In the genomic region with DNA sequence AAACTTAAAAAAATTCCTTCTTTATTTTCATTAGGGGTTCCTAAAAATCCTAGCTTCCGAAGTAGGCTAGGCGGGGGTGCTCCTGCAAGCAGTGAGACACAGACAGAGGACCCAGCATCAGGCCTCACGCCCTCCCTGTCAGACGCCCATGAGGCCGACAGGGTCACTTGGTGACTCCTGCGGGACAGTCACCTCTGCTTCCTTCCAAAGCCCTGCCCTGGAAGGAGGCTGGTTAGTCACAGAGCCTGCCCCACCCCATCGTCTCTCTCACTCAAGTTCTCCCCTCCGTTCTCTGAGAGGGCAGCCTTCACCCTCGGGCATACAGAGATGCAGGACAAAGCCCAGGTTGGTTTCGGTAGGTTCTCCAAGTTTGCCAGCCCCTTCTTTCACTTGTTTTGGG, we compare ENCODE assay signal across 9 cellular contexts. TPM values are rescaled to one million over a fixed set of nuclear protein-coding genes. Genes with fewer than 3 reads are reported as not detected.
DNase-seq lines count a peak whose midpoint lies in the region; ATAC-seq and TF ChIP-seq lines count a peak whose summit lies in the region.
"Had no signal": no experiment of that assay in that cellular context is flagged by ENCODE, and none has a peak within 500 bp of the region (broad histone marks: within the 10 kb centered on the region; RNA-seq: fewer than 3 reads in every experiment).

No MANE protein-coding gene starts in this region.

- H3K4me1 ChIP-seq in PC-9 (replicated peaks; ENCODE audit: insufficient read depth) (peaks cover 55% of the 10 kb centered on the region), gastrocnemius medialis (peaks cover 20 to 51% of the 10 kb centered on the region in 2 donors)

- H3F3A ChIP-seq in PC-9 (ENCODE audit: insufficient read depth, low read depth): peaks cover 22% of the 10 kb centered on the region

- no peak overlapping the region for H3K4me3 ChIP-seq in PC-9
- H3K4me3 ChIP-seq in epithelial cell of esophagus (ENCODE audit: low read length): no peak overlapping the region
- no peak overlapping the region for H3K4me3 ChIP-seq in gastrocnemius medialis
- no peak overlapping the region for H3K4me3 ChIP-seq in WERI-Rb-1 (ENCODE audit: low read depth, low read length)

- no peaks in the 10 kb centered on the region for H3K79me2 ChIP-seq in PC-9 (ENCODE audit: low read depth)

- H2AFZ ChIP-seq in PC-9: no peak overlapping the region

- in situ Hi-C loops in Caki2 (cut with HindIII; ENCODE audit: low pct_unique_long_range_greater_than_20kb, low sequenced_read_pairs) (no loop called here), gastrocnemius medialis (cut with MboI; ENCODE audit: low sequenced_read_pairs in 4 of 4) (no loop called here)

- no peaks in the 10 kb centered on the region for H3K9me3 ChIP-seq in PC-9 (ENCODE audit: insufficient read depth, low read depth)
- H3K9me3 ChIP-seq in gastrocnemius medialis: no peaks in the 10 kb centered on the region
- H3K9me3 ChIP-seq in WERI-Rb-1 (ENCODE audit: severe bottlenecking): no peaks in the 10 kb centered on the region

- CTCF ChIA-PET in PC-9 (lab: Charles Lee): interaction anchor here (0.6 kb wide), 1 partner anchor 119 kb away, joined by 4 read pairs; no protein-coding TSS in a partner anchor

- no peak for ATAC-seq in gastrocnemius medialis
- ATAC-seq in GM21786 (IDR thresholded peaks at IDR 0.05; ENCODE audit: unreplicated experiment): no peak
- no peak for ATAC-seq in sciatic nerve
- no peak for ATAC-seq in GM19452 (IDR thresholded peaks at IDR 0.05; ENCODE audit: unreplicated experiment)

- TF ChIP-seq CTCF in PC-9 (conservative IDR thresholded peaks at IDR 0.05) (no peak), epithelial cell of esophagus (IDR thresholded peaks at IDR 0.05; ENCODE audit: insufficient read depth, low read depth, low read length, missing control alignments) (no peak), gastrocnemius medialis (IDR thresholded peaks at IDR 0.05 in 4 of 5, conservative IDR thresholded peaks at IDR 0.05 in 1 of 5) (no peak), WERI-Rb-1 (IDR thresholded peaks at IDR 0.05; ENCODE audit: low read depth, low read length) (no peak)

- peak overlapping the region; percentile 34 for H3K4me2 ChIP-seq in PC-9

- H3K36me3 ChIP-seq in PC-9 (ENCODE audit: low read depth): no peaks in the 10 kb centered on the region
- H3K36me3 ChIP-seq in gastrocnemius medialis: no peaks in the 10 kb centered on the region
- H3K36me3 ChIP-seq in WERI-Rb-1: no peaks in the 10 kb centered on the region

- H3K27me3 ChIP-seq in PC-9 (ENCODE audit: insufficient read depth, low read depth) (no peaks in the 10 kb centered on the region), gastrocnemius medialis (no peaks in the 10 kb centered on the region), WERI-Rb-1 (ENCODE audit: insufficient read depth, low read depth, severe bottlenecking) (no peaks in the 10 kb centered on the region)

- H3K27ac ChIP-seq in PC-9 (no peak overlapping the region), gastrocnemius medialis (peak overlapping the region; percentile 43 to 69 (median 66)), WERI-Rb-1 (no peak overlapping the region)

- H4K20me1 ChIP-seq in PC-9 (ENCODE audit: insufficient read depth): peaks cover 7% of the 10 kb centered on the region

- no TSS peak for BruUV-seq in PC-9 (replicated peaks; lab: Mats Ljungman, UMichigan)

- POLR2A ChIA-PET in PC-9 (lab: Charles Lee; ENCODE audit: unreplicated experiment): no interaction called here

- peak; percentile 42 for DNase-seq in Caki2 (ENCODE audit: low read depth)
- DNase-seq in PC-9: peak; percentile 61 to 66
- peak; percentile 77 for DNase-seq in epithelial cell of esophagus (ENCODE audit: low read depth)
- DNase-seq in gastrocnemius medialis: no peak
- DNase-seq in sciatic nerve (ENCODE audit: low spot score): no peak
- DNase-seq in WERI-Rb-1: no peak
- DNase-seq: occipital lobe had no signal

- H3K9me2 ChIP-seq in PC-9 (ENCODE audit: insufficient read depth): no peaks in the 10 kb centered on the region

- intact Hi-C loops in PC-9 (cut with micrococcal nuclease; ENCODE audit: unreplicated experiment): loop anchor here (2.0 kb wide), 1 partner anchor 37 kb away; no protein-coding TSS in a partner anchor
- intact Hi-C loops in gastrocnemius medialis (cut with DNase I; ENCODE audit: low total_unique reads): no loop called here
- intact Hi-C loops in sciatic nerve (cut with DNase I): no loop called here

- no peak for TF ChIP-seq POLR2A in gastrocnemius medialis (IDR thresholded peaks at IDR 0.05)

RNA-seq across cellular contexts. Expression of gene EHD4, which starts 38.6 kb away (rescaled TPM):
- 3.0 and 3.8 TPM in 2 replicates for total RNA-seq in Caki2 (2014; rRNA removed; shearing (Covaris generic); ENCODE audit: low replicate concordance)
- 15.4 and 18.1 TPM in 2 replicates for total RNA-seq in PC-9 (2021)
- total RNA-seq in gastrocnemius medialis: 1 to 10 TPM; 3.8 to 7.1 (median 4.3) TPM
- total RNA-seq in sciatic nerve: 27.3 TPM

RNA-seq across cellular contexts. Expression of gene SPTBN5, which starts 39.9 kb away (rescaled TPM):
- not detected in 2 replicates for total RNA-seq in Caki2 (2014; rRNA removed; shearing (Covaris generic); ENCODE audit: low replicate concordance)
- total RNA-seq in PC-9 (2021) (2.6 and 4.2 TPM in 2 replicates), gastrocnemius medialis (under 1 TPM in 3 of 4 donors, not detected in 1; 0.03 to 0.05 (median 0.04) TPM), sciatic nerve (35.0 TPM)

Comparison
In these comparisons a context has a peak if more than half of its experiments do, and no peak if none do; other contexts are left out.
1. DNase-seq: peak in Caki2 (single experiment), PC-9 (2 of 2) and epithelial cell of esophagus (single experiment); none in gastrocnemius medialis (0 of 2), sciatic nerve (single experiment) and WERI-Rb-1 (single experiment).
2. H3K27ac ChIP-seq: peak in gastrocnemius medialis (4 of 4); none in PC-9 (single experiment) and WERI-Rb-1 (single experiment).